In genomic region chr2:38754049-38754448, GRCh38 we compare ENCODE assay signal across 12 cellular contexts. TPM values are rescaled to one million over a fixed set of nuclear protein-coding genes. Genes with fewer than 3 reads are reported as not detected.
DNase-seq lines count a peak whose midpoint lies in the region; ATAC-seq and TF ChIP-seq lines count a peak whose summit lies in the region.
"Had no signal": no experiment of that assay in that cellular context is flagged by ENCODE, and none has a peak within 500 bp of the region (broad histone marks: within the 10 kb centered on the region; RNA-seq: fewer than 3 reads in every experiment).

No MANE protein-coding gene starts in this region.

- intact Hi-C loops in heart right ventricle (cut with DNase I): no loop called here
- intact Hi-C loops in Right ventricle myocardium superior (cut with DNase I): no loop called here
- intact Hi-C loops in posterior cingulate gyrus (cut with DNase I): no loop called here

- H3K9me3 ChIP-seq in heart right ventricle: no peaks in the 10 kb centered on the region
- H3K9me3 ChIP-seq: vagina had no signal

- H3K4me1 Mint-ChIP-seq in T-cell (peaks cover 22 to 36% (median 32%) of the 10 kb centered on the region in 3 donors), immature natural killer cell (peaks cover 31 to 45% of the 10 kb centered on the region in 2 donors)

- DNase-seq in heart right ventricle (no peak), Right ventricle myocardium superior (no peak), T-cell (no peak), immature natural killer cell (no peak), NCI-H187 (lab: John Stamatoyannopoulos, UW) (no peak), posterior cingulate gyrus (no peak)
- no peak for DNase-seq in activated CD4-positive, CD25-positive, alpha-beta regulatory T cell treated with anti-CD3 and anti-CD28 coated beads, Interleukin-2, amount 50 U/mL, for 72 hours
- DNase-seq in activated CD4-positive, CD25-positive, alpha-beta regulatory T cell (lab: John Stamatoyannopoulos, UW): no peak
- DNase-seq: NCI-H2029, PC-9 had no signal

- H3K27ac ChIP-seq in heart right ventricle: peak overlapping the region in 1 of 10 donors; percentile 77
- H3K27ac ChIP-seq: C4-2B, PC-9, vagina had no signal

- no peaks in the 10 kb centered on the region for H3K9me3 Mint-ChIP-seq in T-cell
- peaks cover 0 to 4% (median 0%) of the 10 kb centered on the region in 6 donors for H3K9me3 Mint-ChIP-seq in immature natural killer cell

- H3K36me3 Mint-ChIP-seq in T-cell (peaks cover 16% of the 10 kb centered on the region), immature natural killer cell (peaks cover 8 to 18% (median 12%) of the 10 kb centered on the region in 3 donors)

- H3K4me3 ChIP-seq in heart right ventricle: peak overlapping the region in 6 of 10 donors; percentile 13 to 42 (median 24)
- H3K4me3 ChIP-seq: PC-9 had no signal

- ATAC-seq in heart right ventricle (no peak), Right ventricle myocardium superior (ENCODE audit: poor library complexity) (no peak), T-cell (replicated peaks in 1 of 4) (no peak)

- H3K36me3 ChIP-seq in heart right ventricle: peaks cover 0 to 11% (median 3%) of the 10 kb centered on the region in 9 donors

- peaks cover 6 to 30% (median 13%) of the 10 kb centered on the region in 9 donors for H3K4me1 ChIP-seq in heart right ventricle

- no peaks in the 10 kb centered on the region for H3K27me3 ChIP-seq in heart right ventricle
- H3K27me3 ChIP-seq: vagina had no signal

- POLR2A ChIA-PET in T-cell (lab: Charles Lee): interaction anchor here in 1 of 2 donors (0.7 kb wide), 1 partner anchor 1187 kb away, joined by 5 read pairs; no protein-coding TSS in a partner anchor

- peak overlapping the region; percentile 83 to 85 for H3K27ac Mint-ChIP-seq in T-cell
- H3K27ac Mint-ChIP-seq in immature natural killer cell: peak overlapping the region in 5 of 6 donors; percentile 32 to 89 (median 79)

- CTCF ChIA-PET in T-cell (lab: Charles Lee): interaction anchor here in 1 of 2 donors (1.0 kb wide), 2 partner anchors 24 to 32 kb away, joined by 3 read pairs; partner anchors contain the start of gene GEMIN6

- TF ChIP-seq CTCF in heart right ventricle (IDR thresholded peaks at IDR 0.05): no peak

- H3K4me3 Mint-ChIP-seq in T-cell: peak overlapping the region; percentile 63 to 73 (median 65)
- peak overlapping the region; percentile 32 to 80 (median 65) for H3K4me3 Mint-ChIP-seq in immature natural killer cell

- H3K27me3 Mint-ChIP-seq in T-cell: peaks cover 0 to 3% of the 10 kb centered on the region in 2 donors
- peaks cover 19 to 25% (median 23%) of the 10 kb centered on the region in 3 donors for H3K27me3 Mint-ChIP-seq in immature natural killer cell (ENCODE audit: low read depth in 3 of 3)

RNA-seq across cellular contexts. Expression of gene SRSF7, which starts 2.9 kb away (rescaled TPM):
- total RNA-seq in heart right ventricle (10 to 100 TPM; 33.2 to 76.8 (median 47.2) TPM), Right ventricle myocardium superior (45.9 TPM), T-cell (100 to 1,000 TPM; 252 to 649 (median 265) TPM)
- polyA plus RNA-seq in heart right ventricle (10 to 100 TPM; 74.7 to 98.8 TPM), immature natural killer cell (100 to 1,000 TPM; 171 to 209 (median 203) TPM)

RNA-seq across cellular contexts. Expression of gene GEMIN6, which starts 24.0 kb away (rescaled TPM):
- total RNA-seq in heart right ventricle: 1 to 10 TPM; 6.1 to 9.7 (median 6.9) TPM
- polyA plus RNA-seq in heart right ventricle: 10 to 100 TPM in 1 of 2 donors, 1 to 10 TPM in 1; 7.9 to 10.5 TPM
- total RNA-seq in Right ventricle myocardium superior: 4.9 TPM
- 10 to 100 TPM in 3 of 5 donors, 1 to 10 TPM in 2; 4.2 to 16.3 (median 11.8) TPM for total RNA-seq in T-cell
- 10 to 100 TPM in 1 of 3 donors, 1 to 10 TPM in 2; 5.8 to 13.6 (median 7.9) TPM for polyA plus RNA-seq in immature natural killer cell
